Comparison of ENCODE assay signal across 8 cellular contexts in the genomic region with DNA sequence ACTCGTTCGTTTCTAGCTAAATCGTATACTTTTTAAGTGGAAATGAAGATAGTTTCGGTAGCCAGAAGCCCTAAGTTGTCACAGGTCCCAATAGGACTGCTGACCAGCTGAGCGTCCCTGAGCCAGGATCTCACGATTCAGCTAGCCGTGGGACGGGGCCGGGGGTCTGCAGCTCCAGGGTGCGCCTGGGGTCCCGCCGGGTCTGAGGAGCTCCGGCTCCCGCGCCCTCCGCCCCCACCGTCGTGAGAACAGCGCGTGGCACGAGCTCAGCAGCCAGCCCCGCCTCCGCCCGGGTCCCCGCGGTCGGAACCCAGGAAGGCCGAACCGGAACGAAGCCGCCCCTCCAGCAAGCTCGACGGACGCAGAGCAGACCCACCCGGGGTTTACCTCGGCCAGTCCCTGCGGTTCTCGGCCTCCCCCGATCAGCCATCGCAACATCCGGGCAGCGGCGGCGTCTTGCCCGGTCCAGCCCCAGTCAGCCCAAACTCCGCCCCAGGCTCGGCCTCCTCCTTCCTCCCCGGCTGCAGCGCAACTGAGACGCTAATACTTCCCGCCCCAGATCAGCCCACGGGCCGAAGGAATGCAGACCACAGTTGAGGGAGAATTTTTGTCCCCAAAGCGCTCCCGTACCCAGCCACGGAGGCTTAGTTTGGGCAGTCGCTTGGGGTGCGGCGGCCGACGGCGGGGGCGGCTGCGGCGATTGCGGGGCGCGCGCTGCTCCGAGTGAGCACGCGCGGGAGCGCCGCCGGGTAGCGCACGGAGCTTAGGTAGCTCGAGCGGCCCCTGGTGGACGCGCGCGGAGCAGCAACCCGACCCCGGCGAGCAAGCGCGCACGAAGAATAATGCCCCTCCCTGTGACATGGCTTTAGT. TPM values are rescaled to one million over a fixed set of nuclear protein-coding genes. Genes with fewer than 3 reads are reported as not detected.
DNase-seq lines count a peak whose midpoint lies in the region; ATAC-seq, FAIRE-seq and TF ChIP-seq lines count a peak whose summit lies in the region.

A gene with protein sequence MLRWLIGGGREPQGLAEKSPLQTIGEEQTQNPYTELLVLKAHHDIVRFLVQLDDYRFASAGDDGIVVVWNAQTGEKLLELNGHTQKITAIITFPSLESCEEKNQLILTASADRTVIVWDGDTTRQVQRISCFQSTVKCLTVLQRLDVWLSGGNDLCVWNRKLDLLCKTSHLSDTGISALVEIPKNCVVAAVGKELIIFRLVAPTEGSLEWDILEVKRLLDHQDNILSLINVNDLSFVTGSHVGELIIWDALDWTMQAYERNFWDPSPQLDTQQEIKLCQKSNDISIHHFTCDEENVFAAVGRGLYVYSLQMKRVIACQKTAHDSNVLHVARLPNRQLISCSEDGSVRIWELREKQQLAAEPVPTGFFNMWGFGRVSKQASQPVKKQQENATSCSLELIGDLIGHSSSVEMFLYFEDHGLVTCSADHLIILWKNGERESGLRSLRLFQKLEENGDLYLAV (minus strand): TSS at position 534 of the 870 bp plus-strand sequence. CDS start 96 bp downstream, at position 438.

- peak; percentile 92 for ATAC-seq in stimulated activated naive CD8-positive, alpha-beta T cell treated with anti-CD3 and anti-CD28 coated beads, Interleukin-15, amount 100 ng/mL, for 72 hours

- H3K36me3 Mint-ChIP-seq in nephron progenitor cell (ENCODE audit: low read depth): peaks cover 14% of the 10 kb centered on the region

- peaks cover 10% of the 10 kb centered on the region for H3K4me1 Mint-ChIP-seq in nephron progenitor cell
- H3K4me1 Mint-ChIP-seq in stimulated activated naive CD8-positive, alpha-beta T cell treated with anti-CD3 and anti-CD28 coated beads, Interleukin-15, amount 100 ng/mL, for 72 hours: peaks cover 23% of the 10 kb centered on the region

- peak; percentile 76 for FAIRE-seq in H54 (lab: Jason Lieb, UNC)

- H3K4me3 ChIP-seq in fibroblast of the aortic adventitia (ENCODE audit: low read depth, low read length): peak within 1 kb of the TSS; percentile 85

- H3K4me3 Mint-ChIP-seq in nephron progenitor cell: peak within 1 kb of the TSS; percentile 97
- H3K4me3 Mint-ChIP-seq in stimulated activated naive CD8-positive, alpha-beta T cell treated with anti-CD3 and anti-CD28 coated beads, Interleukin-15, amount 100 ng/mL, for 72 hours: peak within 1 kb of the TSS; percentile 87 to 89

- TF ChIP-seq POLR2A in H54 (IDR thresholded peaks at IDR 0.05; ENCODE audit: low read depth, low read length): peak; percentile 77

- TF ChIP-seq CTCF in fibroblast of the aortic adventitia (IDR thresholded peaks at IDR 0.05; ENCODE audit: insufficient read depth, low read length) (peak; percentile 84), nephron progenitor cell (IDR thresholded peaks at IDR 0.05) (peak; percentile 88)

- H3K27me3 Mint-ChIP-seq in nephron progenitor cell (ENCODE audit: low read depth, poor library complexity): peaks cover 42% of the 10 kb centered on the region
- peaks cover 5% of the 10 kb centered on the region for H3K27me3 Mint-ChIP-seq in stimulated activated naive CD8-positive, alpha-beta T cell treated with anti-CD3 and anti-CD28 coated beads, Interleukin-15, amount 100 ng/mL, for 72 hours

- DNase-seq in G401 (ENCODE audit: low spot score) (peak; percentile 84), H54 (ENCODE audit: insufficient read length, low spot score) (peak; percentile 82), LoVo (ENCODE audit: low spot score) (peak; percentile 92), SHP77 (lab: John Stamatoyannopoulos, UW) (peak; percentile 84 to 87), fibroblast of the aortic adventitia (ENCODE audit: low read depth) (peak; percentile 96), nephron progenitor cell (peak; percentile 93)
- DNase-seq in activated effector memory CD4-positive, alpha-beta T cell treated with Interleukin-2 at 50 U/mL for 16 hours: peak; percentile 79
- DNase-seq in stimulated activated naive CD8-positive, alpha-beta T cell treated with anti-CD3 and anti-CD28 coated beads, Interleukin-15, amount 100 ng/mL, for 72 hours: peak; percentile 90 to 94

- in situ Hi-C loops in G401 (cut with HindIII; ENCODE audit: low sequenced_read_pairs): no loop called here

- no peaks in the 10 kb centered on the region for H3K9me3 Mint-ChIP-seq in nephron progenitor cell
- H3K9me3 Mint-ChIP-seq in stimulated activated naive CD8-positive, alpha-beta T cell treated with anti-CD3 and anti-CD28 coated beads, Interleukin-15, amount 100 ng/mL, for 72 hours: no peaks in the 10 kb centered on the region

- H3K27ac Mint-ChIP-seq in nephron progenitor cell: peak within 1 kb of the TSS; percentile 78
- peak within 1 kb of the TSS; percentile 98 for H3K27ac Mint-ChIP-seq in stimulated activated naive CD8-positive, alpha-beta T cell treated with anti-CD3 and anti-CD28 coated beads, Interleukin-15, amount 100 ng/mL, for 72 hours

RNA-seq across cellular contexts. Expression of the gene that starts here (rescaled TPM):
- 148 and 171 TPM in 2 replicates for total RNA-seq in G401 (2014; rRNA removed; shearing (Covaris generic))
- total RNA-seq in fibroblast of the aortic adventitia (ENCODE audit: low replicate concordance): 81.3 and 380 TPM in 2 replicates

Comparison
In these comparisons a context has a peak if more than half of its experiments do, and no peak if none do; other contexts are left out.
1. Peak in every context shown above with its lines: DNase-seq, ATAC-seq and H3K4me3 ChIP-seq.